Comparison of ENCODE assay signal across 9 cellular contexts in the genomic region with DNA sequence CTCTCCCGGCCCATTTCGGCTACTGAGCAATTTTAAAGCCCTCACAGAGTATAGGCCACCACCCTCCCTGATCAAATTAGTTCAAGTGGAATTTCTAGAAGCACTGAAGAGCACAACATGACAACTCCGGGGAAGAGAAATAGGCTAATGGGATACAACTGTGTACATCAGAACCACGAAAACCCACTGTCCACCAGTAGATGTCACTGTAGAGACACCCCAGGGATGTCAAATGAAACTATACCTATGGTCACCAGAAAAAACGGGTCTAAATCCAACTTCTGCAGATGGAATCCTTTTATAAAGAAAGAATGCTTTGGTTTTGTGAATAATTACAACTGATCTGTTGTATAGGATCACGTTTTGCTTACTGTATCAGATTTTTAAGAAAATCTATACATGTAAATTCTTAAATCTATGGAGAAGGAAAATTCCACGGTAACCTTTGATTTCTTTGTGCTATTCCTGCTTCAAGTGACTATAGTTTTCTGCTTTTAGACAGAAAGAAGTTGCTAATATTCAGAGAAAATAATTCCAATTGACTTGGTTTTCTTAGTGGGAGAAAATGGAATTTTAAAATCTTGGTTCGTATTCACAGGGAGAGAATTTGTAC. TPM values are rescaled to one million over a fixed set of nuclear protein-coding genes. Genes with fewer than 3 reads are reported as not detected.
DNase-seq lines count a peak whose midpoint lies in the region; ATAC-seq and TF ChIP-seq lines count a peak whose summit lies in the region.
"Had no signal": no experiment of that assay in that cellular context is flagged by ENCODE, and none has a peak within 500 bp of the region (broad histone marks: within the 10 kb centered on the region; RNA-seq: fewer than 3 reads in every experiment).

No MANE protein-coding gene starts in this region.

- H3K4me3 Mint-ChIP-seq in activated naive CD8-positive, alpha-beta T cell treated with anti-CD3 and anti-CD28 coated beads, Interleukin-2, amount 50 U/mL, for 24 hours = no peak overlapping the region

- DNase-seq in NCI-H1105 treated with DMSO at 0.1 percent for 48 hours (lab: John Stamatoyannopoulos, UW) (peak; percentile 35), NCI-H1105 (lab: John Stamatoyannopoulos, UW) (no peak), NCI-H82 treated with DMSO at 0.1 percent for 48 hours (lab: John Stamatoyannopoulos, UW; ENCODE audit: unreplicated experiment) (peak; percentile 59), heart right ventricle (peak in 1 of 2 donors; percentile 22), retinal pigment epithelial cell (ENCODE audit: low read depth) (no peak)
- peak; percentile 37 for DNase-seq in activated naive CD8-positive, alpha-beta T cell treated with anti-CD3 and anti-CD28 coated beads, Interleukin-2, amount 50 U/mL, for 24 hours

- H3K4me3 ChIP-seq in heart right ventricle (no peak overlapping the region), retinal pigment epithelial cell (ENCODE audit: low read length) (no peak overlapping the region)
- H3K4me3 ChIP-seq: BLaER1 had no signal

- WGBS in heart right ventricle, 2 donors = 37 to 43% methylated on average over 8 of the region's 8 CpGs

- H3K27me3 Mint-ChIP-seq in activated naive CD8-positive, alpha-beta T cell treated with anti-CD3 and anti-CD28 coated beads, Interleukin-2, amount 50 U/mL, for 24 hours = no peaks in the 10 kb centered on the region

- ATAC-seq in HG03108 (IDR thresholded peaks at IDR 0.05; ENCODE audit: unreplicated experiment) (peak; percentile 58), heart right ventricle (peak; percentile 48 to 93 (median 79)), HG03571 (IDR thresholded peaks at IDR 0.05; ENCODE audit: unreplicated experiment) (no peak)
- peak; percentile 63 for ATAC-seq in activated naive CD8-positive, alpha-beta T cell treated with anti-CD3 and anti-CD28 coated beads, Interleukin-2, amount 50 U/mL, for 24 hours

- H3K9me3 ChIP-seq in heart right ventricle = no peaks in the 10 kb centered on the region
- H3K9me3 ChIP-seq: BLaER1 had no signal

- H3K27me3 ChIP-seq in heart right ventricle = no peaks in the 10 kb centered on the region
- H3K27me3 ChIP-seq: BLaER1 had no signal

- H3K4me1 Mint-ChIP-seq in activated naive CD8-positive, alpha-beta T cell treated with anti-CD3 and anti-CD28 coated beads, Interleukin-2, amount 50 U/mL, for 24 hours = peaks cover 24% of the 10 kb centered on the region

- H3K36me3 ChIP-seq in heart right ventricle = peaks cover 0 to 68% (median 0%) of the 10 kb centered on the region in 9 donors

- TF ChIP-seq CTCF in heart right ventricle (IDR thresholded peaks at IDR 0.05) = peak in 8 of 9 donors; percentile 15 to 86 (median 68)
- peak; percentile 85 for TF ChIP-seq CTCF in retinal pigment epithelial cell (conservative IDR thresholded peaks at IDR 0.05; ENCODE audit: low read depth, low read length)

- H3K36me3 Mint-ChIP-seq in activated naive CD8-positive, alpha-beta T cell treated with anti-CD3 and anti-CD28 coated beads, Interleukin-2, amount 50 U/mL, for 24 hours (ENCODE audit: low read depth) = peaks cover 35% of the 10 kb centered on the region

- peak overlapping the region in 2 of 10 donors; percentile 28 to 36 for H3K27ac ChIP-seq in heart right ventricle
- H3K27ac ChIP-seq: BLaER1 had no signal

- H3K4me1 ChIP-seq in heart right ventricle = peaks cover 0 to 12% (median 0%) of the 10 kb centered on the region in 9 donors

- no peaks in the 10 kb centered on the region for H3K9me3 Mint-ChIP-seq in activated naive CD8-positive, alpha-beta T cell treated with anti-CD3 and anti-CD28 coated beads, Interleukin-2, amount 50 U/mL, for 24 hours

- no peak overlapping the region for H3K27ac Mint-ChIP-seq in activated naive CD8-positive, alpha-beta T cell treated with anti-CD3 and anti-CD28 coated beads, Interleukin-2, amount 50 U/mL, for 24 hours

- intact Hi-C loops in heart right ventricle (cut with DNase I) = loop anchor here in 4 of 10 donors (2.0 to 10.0 kb wide), 3 partner anchors 340 to 344 kb away; partner anchors contain the start of gene SH3KBP1 (in 3 of the 4)

RNA-seq across cellular contexts. Expression of gene MAP3K15, which starts 29.5 kb away (rescaled TPM):
- under 1 TPM in 1 of 10 donors, not detected in 9; 0.13 TPM for total RNA-seq in heart right ventricle
- polyA plus RNA-seq in heart right ventricle = under 1 TPM; 0.22 to 0.23 TPM

Comparison
In these comparisons a context has a peak if more than half of its experiments do, and no peak if none do; other contexts are left out.
1. DNase-seq: peak in NCI-H1105 treated with DMSO at 0.1 percent for 48 hours (single experiment), NCI-H82 treated with DMSO at 0.1 percent for 48 hours (single experiment) and activated naive CD8-positive, alpha-beta T cell treated with anti-CD3 and anti-CD28 coated beads, Interleukin-2, amount 50 U/mL, for 24 hours (single experiment); none in NCI-H1105 (single experiment) and retinal pigment epithelial cell (single experiment).